19 cellular contexts compared by ENCODE assay signal in genomic region chr14:62313228-62313627, GRCh38.
DNase-seq lines count a peak whose midpoint lies in the region; ATAC-seq, FAIRE-seq and TF ChIP-seq lines count a peak whose summit lies in the region.
"Had no signal": no experiment of that assay in that cellular context is flagged by ENCODE, and none has a peak within 500 bp of the region (broad histone marks: within the 10 kb centered on the region; RNA-seq: fewer than 3 reads in every experiment).

No MANE protein-coding gene starts in this region.

- H3K4me2 ChIP-seq in A549, result no peak overlapping the region
- H3K4me2 ChIP-seq: BLaER1 had no signal

- H3K4me1 ChIP-seq in A549, result no peaks in the 10 kb centered on the region
- H3K4me1 ChIP-seq: BLaER1, Caco-2, HAP-1 had no signal

- no peak for TF ChIP-seq RAD21 in A549 (conservative IDR thresholded peaks at IDR 0.05 in 1 of 2, IDR thresholded peaks at IDR 0.05 in 1 of 2)

- TF ChIP-seq EP300 in A549 (IDR thresholded peaks at IDR 0.05), result no peak

- WGBS in A549 (ENCODE audit: missing lambda C conversion rate), result 12% methylated on average over 3 of the region's 3 CpGs

- CTCF ChIA-PET in A549 (lab: Yijun Ruan, JAX), result no interaction called here

- no peak overlapping the region for H3K27ac ChIP-seq in A549
- H3K27ac ChIP-seq: BLaER1, C4-2B had no signal

- H3K9me3 ChIP-seq in A549, result no peaks in the 10 kb centered on the region
- H3K9me3 ChIP-seq: BLaER1, Caco-2, HAP-1 had no signal

- TF ChIP-seq CTCF in A549 (IDR thresholded peaks at IDR 0.05), result no peak

- FAIRE-seq in A549 (lab: Jason Lieb, UNC) (peak; percentile 56), HTR-8/SVneo (lab: Jason Lieb, UNC) (peak; percentile 88), islet of Langerhans (lab: Jason Lieb, UNC) (peak; percentile 71)
- FAIRE-seq: G401.6, GM12892, H54 had no signal

- POLR2A ChIA-PET in A549 (lab: Yijun Ruan, JAX), result no interaction called here

- DNase-seq in A549 (ENCODE audit: low read depth in 1 of 2, low spot score in 1 of 2) (no peak), HTR-8/SVneo (ENCODE audit: insufficient read length, low spot score) (no peak), NCI-H2029 treated with DMSO at 0.1 percent for 48 hours (lab: John Stamatoyannopoulos, UW) (no peak), NCI-H2107 treated with DMSO at 0.1 percent for 48 hours (lab: John Stamatoyannopoulos, UW; ENCODE audit: unreplicated experiment) (no peak)
- DNase-seq: Caco-2; CD4-positive, CD25-positive, alpha-beta regulatory T cell; CD8-positive, alpha-beta T cell; DMS153; DND-41; GOT3; HFFc6 had no signal

- TF ChIP-seq POLR2A in A549 (IDR thresholded peaks at IDR 0.05; ENCODE audit: low read length), result no peak

- no peak overlapping the region for H3K4me3 ChIP-seq in A549
- H3K4me3 ChIP-seq: BLaER1, HAP-1 had no signal

- ATAC-seq in A549 (no peak), HG02623 (IDR thresholded peaks at IDR 0.05; ENCODE audit: unreplicated experiment) (no peak)
- ATAC-seq: CD8-positive, alpha-beta T cell had no signal

TF ChIP-seq in A549, 52 proteins besides CTCF, POLR2A, EP300 and RAD21:
- TF ChIP-seq FOSB (CRISPR knock-in tag; IDR thresholded peaks at IDR 0.05) (no peak), HOXB13 (CRISPR knock-in tag; IDR thresholded peaks at IDR 0.05; ENCODE audit: low read depth) (no peak), RCOR1 (IDR thresholded peaks at IDR 0.05; ENCODE audit: low read depth, low read length) (no peak), TFCP2L1 (CRISPR knock-in tag; IDR thresholded peaks at IDR 0.05) (no peak), REST (IDR thresholded peaks at IDR 0.05) (no peak), CBX8 (IDR thresholded peaks at IDR 0.05) (no peak), MYC (IDR thresholded peaks at IDR 0.05; ENCODE audit: borderline replicate concordance, low read length) (no peak), SMC3 (IDR thresholded peaks at IDR 0.05) (no peak), TP53 (CRISPR knock-in tag; IDR thresholded peaks at IDR 0.05) (no peak), HOXA7 (CRISPR knock-in tag; IDR thresholded peaks at IDR 0.05) (no peak), HOXB5 (CRISPR knock-in tag; IDR thresholded peaks at IDR 0.05) (no peak), RNF2 (IDR thresholded peaks at IDR 0.05; ENCODE audit: borderline replicate concordance, low read depth) (no peak), E2F6 (IDR thresholded peaks at IDR 0.05; ENCODE audit: borderline replicate concordance, low read depth) (no peak), FOSL2 (IDR thresholded peaks at IDR 0.05) (no peak), FOSL2 (CRISPR knock-in tag; IDR thresholded peaks at IDR 0.05) (no peak), MAX (IDR thresholded peaks at IDR 0.05) (no peak), CHD4 (IDR thresholded peaks at IDR 0.05; ENCODE audit: borderline replicate concordance) (no peak), ZFP36 (IDR thresholded peaks at IDR 0.05; ENCODE audit: borderline replicate concordance, partially characterized antibody) (no peak)
- TF ChIP-seq, protein P1, sequence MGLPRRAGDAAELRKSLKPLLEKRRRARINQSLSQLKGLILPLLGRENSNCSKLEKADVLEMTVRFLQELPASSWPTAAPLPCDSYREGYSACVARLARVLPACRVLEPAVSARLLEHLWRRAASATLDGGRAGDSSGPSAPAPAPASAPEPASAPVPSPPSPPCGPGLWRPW (IDR thresholded peaks at IDR 0.05), result no peak
TF ChIP-seq in A549: peak in this region for 0.
